Comparison of ENCODE assay signal across 14 cellular contexts in the genomic region with DNA sequence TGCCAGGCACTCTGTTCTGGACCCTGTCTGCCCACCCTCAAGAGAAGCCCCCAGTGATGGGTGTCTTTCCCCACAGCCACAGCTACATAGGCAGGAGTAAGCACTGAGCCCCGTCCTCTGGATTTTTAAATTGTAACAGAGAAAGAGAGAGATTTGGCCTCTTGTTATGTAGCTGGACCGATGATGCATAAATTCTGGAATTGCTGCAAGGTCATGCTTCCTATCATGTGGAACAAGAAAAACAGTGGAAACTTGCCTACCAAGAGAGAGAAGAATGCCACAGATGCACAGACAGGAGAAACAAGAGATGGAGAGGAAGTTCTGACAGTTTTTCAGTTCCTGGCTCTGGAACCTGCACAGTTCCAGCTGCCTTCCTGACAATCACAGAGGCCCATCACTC.
DNase-seq lines count a peak whose midpoint lies in the region; TF ChIP-seq lines count a peak whose summit lies in the region.
"Had no signal": no experiment of that assay in that cellular context is flagged by ENCODE, and none has a peak within 500 bp of the region (broad histone marks: within the 10 kb centered on the region; RNA-seq: fewer than 3 reads in every experiment).

No MANE protein-coding gene starts in this region.

- H3K4me3 ChIP-seq in cardiac fibroblast (replicated peaks in 1 of 2; ENCODE audit: low read depth in 2 of 2, low read length in 2 of 2) (no peak overlapping the region), tibial artery (no peak overlapping the region), PC-9 (no peak overlapping the region), smooth muscle cell (no peak overlapping the region)

- H3K79me2 ChIP-seq in PC-9 (ENCODE audit: low read depth) = no peaks in the 10 kb centered on the region
- no peaks in the 10 kb centered on the region for H3K79me2 ChIP-seq in smooth muscle cell (ENCODE audit: low read depth)

- intact Hi-C loops in activated CD4-positive, alpha-beta T cell treated with anti-CD3 and anti-CD28 coated beads, Interleukin-2, amount 10 ng/mL, durations not matched to agents 24 days and 14 days (cut with micrococcal nuclease) = no loop called here
- intact Hi-C loops in tibial artery (cut with DNase I; ENCODE audit: low total_unique reads) (no loop called here), PC-9 (cut with micrococcal nuclease; ENCODE audit: unreplicated experiment) (no loop called here)

- 0 out of 2 replicates have a peak, but pooled peaks cover 4% of the 10 kb centered on the region for H3K9me2 ChIP-seq in PC-9 (ENCODE audit: insufficient read depth)

- CTCF ChIA-PET in PC-9 (lab: Charles Lee) = no interaction called here

- 84% methylated on average over 2 of the region's 2 CpGs for WGBS in smooth muscle cell (ENCODE audit: low lambda C conversion rate)

- POLR2A ChIA-PET in PC-9 (lab: Charles Lee; ENCODE audit: unreplicated experiment) = no interaction called here

- H3K36me3 Mint-ChIP-seq in activated CD4-positive, alpha-beta T cell treated with anti-CD3 and anti-CD28 coated beads, Interleukin-2, amount 10 ng/mL, durations not matched to agents 24 days and 14 days (ENCODE audit: low read depth) = peaks cover 3% of the 10 kb centered on the region

- no peaks in the 10 kb centered on the region for H3K9me3 Mint-ChIP-seq in activated CD4-positive, alpha-beta T cell treated with anti-CD3 and anti-CD28 coated beads, Interleukin-2, amount 10 ng/mL, durations not matched to agents 24 days and 14 days

- H2AFZ ChIP-seq in PC-9 (no peak overlapping the region), smooth muscle cell (ENCODE audit: low read depth) (no peak overlapping the region)

- BruUV-seq in PC-9 (replicated peaks; lab: Mats Ljungman, UMichigan) = no TSS peak

- H3K9ac ChIP-seq in smooth muscle cell (ENCODE audit: low read depth) = no peak overlapping the region

- no peak overlapping the region for H3K4me3 Mint-ChIP-seq in activated CD4-positive, alpha-beta T cell treated with anti-CD3 and anti-CD28 coated beads, Interleukin-2, amount 10 ng/mL, durations not matched to agents 24 days and 14 days
- H3K4me3 Mint-ChIP-seq: activated T-cell treated with anti-CD3 and anti-CD28 coated beads, Interleukin-2, amount 50 U/mL, for 4 hours; natural killer cell treated with Interleukin-12 subunit alpha and Interleukin-12 subunit beta and Interleukin-15 and Interleukin-18, amount 100 ng/mL, for 72 hours; T-helper 1 cell treated with Interleukin-12 subunit alpha and Interleukin-12 subunit beta and Interleukin-4 antibody, amounts not matched to agents 30 μg/mL and 1 μg/mL, for 36 hours had no signal

- DNase-seq in activated CD4-positive, alpha-beta T cell treated with anti-CD3 and anti-CD28 coated beads, Interleukin-2, amount 10 ng/mL, durations not matched to agents 24 days and 14 days = peak; percentile 44
- no peak for DNase-seq in activated CD4-positive, alpha-beta T cell treated with anti-CD3 and anti-CD28 coated beads for 1 hour
- DNase-seq in cardiac fibroblast (ENCODE audit: low read depth in 2 of 2) (peak; percentile 52 to 79), kidney tubule cell (ENCODE audit: low spot score) (peak; percentile 89), tibial artery (no peak), PC-9 (no peak), NCI-H2196 (lab: John Stamatoyannopoulos, UW; ENCODE audit: unreplicated experiment) (no peak), smooth muscle cell (lab: John Stamatoyannopoulos, UW; ENCODE audit: unreplicated experiment) (no peak)
- DNase-seq: 8988T; activated T-cell treated with anti-CD3 and anti-CD28 coated beads, Interleukin-2, amount 50 U/mL, for 4 hours; effector memory CD4-positive, alpha-beta T cell; OCI-M1 had no signal

- H4K20me1 ChIP-seq in PC-9 (ENCODE audit: insufficient read depth) = no peaks in the 10 kb centered on the region
- H4K20me1 ChIP-seq in smooth muscle cell (ENCODE audit: low read depth) = no peaks in the 10 kb centered on the region

- peaks cover 0 to 11% (median 3%) of the 10 kb centered on the region in 4 donors for H3K4me1 ChIP-seq in tibial artery
- H3K4me1 ChIP-seq in PC-9 (replicated peaks; ENCODE audit: insufficient read depth) = no peaks in the 10 kb centered on the region
- no peaks in the 10 kb centered on the region for H3K4me1 ChIP-seq in smooth muscle cell (ENCODE audit: low read depth)

- no peak for TF ChIP-seq CTCF in cardiac fibroblast (IDR thresholded peaks at IDR 0.05; ENCODE audit: low read depth, low read length)
- no peak for TF ChIP-seq CTCF in tibial artery (IDR thresholded peaks at IDR 0.05)
- no peak for TF ChIP-seq CTCF in PC-9 (conservative IDR thresholded peaks at IDR 0.05)
- TF ChIP-seq CTCF in smooth muscle cell (IDR thresholded peaks at IDR 0.05; ENCODE audit: borderline replicate concordance, insufficient read depth, poor library complexity, severe bottlenecking) = no peak

- no peaks in the 10 kb centered on the region for H3K27me3 Mint-ChIP-seq in activated CD4-positive, alpha-beta T cell treated with anti-CD3 and anti-CD28 coated beads, Interleukin-2, amount 10 ng/mL, durations not matched to agents 24 days and 14 days
- H3K27me3 Mint-ChIP-seq: natural killer cell treated with Interleukin-12 subunit alpha and Interleukin-12 subunit beta and Interleukin-15 and Interleukin-18, amount 100 ng/mL, for 72 hours had no signal

- no peaks in the 10 kb centered on the region for H3K36me3 ChIP-seq in tibial artery
- no peaks in the 10 kb centered on the region for H3K36me3 ChIP-seq in PC-9 (ENCODE audit: low read depth)
- H3K36me3 ChIP-seq in smooth muscle cell (ENCODE audit: low read depth) = no peaks in the 10 kb centered on the region

- H3K27me3 ChIP-seq in tibial artery (no peaks in the 10 kb centered on the region), PC-9 (ENCODE audit: insufficient read depth, low read depth) (no peaks in the 10 kb centered on the region), smooth muscle cell (ENCODE audit: low read depth) (no peaks in the 10 kb centered on the region)

- H3K4me1 Mint-ChIP-seq in activated CD4-positive, alpha-beta T cell treated with anti-CD3 and anti-CD28 coated beads, Interleukin-2, amount 10 ng/mL, durations not matched to agents 24 days and 14 days = peaks cover 11% of the 10 kb centered on the region

- peak overlapping the region; percentile 45 to 53 for H3K27ac ChIP-seq in tibial artery
- no peak overlapping the region for H3K27ac ChIP-seq in PC-9
- no peak overlapping the region for H3K27ac ChIP-seq in smooth muscle cell (ENCODE audit: low read depth)

- no peaks in the 10 kb centered on the region for H3K9me3 ChIP-seq in tibial artery
- no peaks in the 10 kb centered on the region for H3K9me3 ChIP-seq in PC-9 (ENCODE audit: insufficient read depth, low read depth)
- H3K9me3 ChIP-seq in smooth muscle cell (replicated peaks; ENCODE audit: low read depth) = no peaks in the 10 kb centered on the region

- no peaks in the 10 kb centered on the region for H3F3A ChIP-seq in PC-9 (ENCODE audit: insufficient read depth, low read depth)
- no peaks in the 10 kb centered on the region for H3F3A ChIP-seq in smooth muscle cell (ENCODE audit: low read depth)

- H3K4me2 ChIP-seq in PC-9 (no peak overlapping the region), smooth muscle cell (no peak overlapping the region)

- H3K27ac Mint-ChIP-seq in activated CD4-positive, alpha-beta T cell treated with anti-CD3 and anti-CD28 coated beads, Interleukin-2, amount 10 ng/mL, durations not matched to agents 24 days and 14 days = no peak overlapping the region
- H3K27ac Mint-ChIP-seq: T-helper 1 cell treated with Interleukin-12 subunit alpha and Interleukin-12 subunit beta and Interleukin-4 antibody, amounts not matched to agents 30 μg/mL and 1 μg/mL, for 36 hours had no signal

Comparison
In these comparisons a context has a peak if more than half of its experiments do, and no peak if none do; other contexts are left out.
1. DNase-seq: peak in activated CD4-positive, alpha-beta T cell treated with anti-CD3 and anti-CD28 coated beads, Interleukin-2, amount 10 ng/mL, durations not matched to agents 24 days and 14 days (single experiment), cardiac fibroblast (2 of 2) and kidney tubule cell (single experiment); none in activated CD4-positive, alpha-beta T cell treated with anti-CD3 and anti-CD28 coated beads for 1 hour (single experiment), tibial artery (0 of 2), PC-9 (0 of 2), NCI-H2196 (single experiment) and smooth muscle cell (single experiment).
2. H3K27ac ChIP-seq: peak in tibial artery (2 of 2); none in PC-9 (single experiment) and smooth muscle cell (single experiment).